In the genomic region with DNA sequence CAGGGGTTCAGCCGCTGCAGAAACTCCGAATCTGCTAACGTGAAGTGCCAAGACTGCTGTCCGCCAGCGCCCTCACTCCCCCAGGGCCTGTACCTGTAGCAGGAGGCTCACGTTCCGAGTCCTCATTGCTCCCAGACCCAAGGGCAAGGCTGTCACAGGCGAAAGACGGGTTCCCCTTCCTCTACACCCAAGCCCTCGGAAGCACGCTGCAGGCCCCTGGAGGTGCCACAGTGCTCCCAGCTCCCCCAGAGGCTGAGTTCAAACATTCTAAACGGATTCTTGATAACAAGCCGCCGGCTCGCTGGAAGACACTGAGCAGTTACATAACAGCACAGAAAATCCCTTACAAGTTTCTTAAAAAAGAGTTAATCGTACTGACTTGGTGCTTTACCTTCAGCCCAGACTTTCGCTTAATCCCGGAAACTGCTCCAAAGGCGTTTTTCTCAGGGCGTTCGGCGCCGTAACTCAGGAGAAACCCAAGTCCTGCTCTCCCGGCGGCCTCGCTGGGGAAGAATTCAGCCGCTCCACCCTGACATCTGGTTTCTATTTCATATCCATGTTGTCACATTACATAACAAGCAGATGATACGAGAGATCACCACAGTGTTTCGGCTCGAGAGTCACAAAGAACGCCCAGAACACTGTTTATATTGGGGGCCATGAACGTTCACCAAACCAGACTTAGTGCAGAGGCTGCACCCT, we compare ENCODE assay signal across 12 cellular contexts.
DNase-seq lines count a peak whose midpoint lies in the region; ATAC-seq and TF ChIP-seq lines count a peak whose summit lies in the region.
"Had no signal": no experiment of that assay in that cellular context is flagged by ENCODE, and none has a peak within 500 bp of the region (broad histone marks: within the 10 kb centered on the region; RNA-seq: fewer than 3 reads in every experiment).

No MANE protein-coding gene starts in this region.

- ATAC-seq in HG03196 (IDR thresholded peaks at IDR 0.05; ENCODE audit: unreplicated experiment), result no peak
- ATAC-seq in stimulated activated effector memory CD8-positive, alpha-beta T cell treated with anti-CD3 and anti-CD28 coated beads, Interleukin-12 subunit alpha, Interleukin-12 subunit beta, amount 100 ng/mL, for 72 hours, result no peak

- H3K56ac ChIP-seq in H9 (ENCODE audit: insufficient read length, low read depth, low read length), result no peak overlapping the region

- H2BK20ac ChIP-seq in H9 (ENCODE audit: low read depth, low read length, poor library complexity, severe bottlenecking), result no peak overlapping the region

- H2AFZ ChIP-seq in H9 (ENCODE audit: low read length), result no peak overlapping the region

- intact Hi-C loops in spleen (cut with DNase I; ENCODE audit: low total_unique reads), result no loop called here

- TF ChIP-seq CTCF in H9 (conservative IDR thresholded peaks at IDR 0.05) (no peak), cardiac fibroblast (IDR thresholded peaks at IDR 0.05; ENCODE audit: low read depth, low read length) (no peak), spleen (IDR thresholded peaks at IDR 0.05 in 8 of 11, conservative IDR thresholded peaks at IDR 0.05 in 3 of 11) (no peak), GM10248 (IDR thresholded peaks at IDR 0.05; ENCODE audit: control extremely low read depth, extremely low read depth, low read depth, missing control alignments) (no peak)

- no peak overlapping the region for H4K5ac ChIP-seq in H9 (ENCODE audit: insufficient read length, low read depth, low read length)

- POLR2A ChIA-PET in GM10248 (lab: Yijun Ruan, JAX), result no interaction called here

- DNase-seq in H9 (peak; percentile 28), cardiac fibroblast (ENCODE audit: low read depth in 2 of 2) (peak; percentile 66 to 67), islet precursor cell (peak; percentile 50), spleen (peak; percentile 71), GM10248 (ENCODE audit: extremely low spot score) (no peak)
- no peak for DNase-seq in effector CD8-positive, alpha-beta T cell (lab: John Stamatoyannopoulos, UW)
- no peak for DNase-seq in stimulated activated effector memory CD8-positive, alpha-beta T cell treated with anti-CD3 and anti-CD28 coated beads, Interleukin-12 subunit alpha, Interleukin-12 subunit beta, amount 100 ng/mL, for 72 hours (ENCODE audit: low spot score in 2 of 2)
- DNase-seq: activated T-cell treated with anti-CD3 and anti-CD28 coated beads for 4 hours; KBM-7; RPMI8226; stimulated activated CD4-positive, alpha-beta T cell treated with anti-CD3 and anti-CD28 coated beads, Interleukin-4, amount 100 ng/mL, for 1 hour had no signal

- H2BK12ac ChIP-seq in H9 (ENCODE audit: insufficient read length, low read depth, low read length), result no peak overlapping the region

- H3K4me1 Mint-ChIP-seq in H9, result peaks cover 14 to 22% of the 10 kb centered on the region in 2 experiments
- H3K4me1 Mint-ChIP-seq in stimulated activated effector memory CD8-positive, alpha-beta T cell treated with anti-CD3 and anti-CD28 coated beads, Interleukin-12 subunit alpha, Interleukin-12 subunit beta, amount 100 ng/mL, for 72 hours, result peaks cover 25% of the 10 kb centered on the region

- no peak overlapping the region for H3K23ac ChIP-seq in H9 (ENCODE audit: insufficient read length, low read depth, low read length)

- peaks cover 5% of the 10 kb centered on the region; the same call in 1 of the 2 replicates for H3K79me2 ChIP-seq in H9 (ENCODE audit: insufficient read depth, low read length)

- WGBS in H9 (ENCODE audit: extremely low coverage, insufficient read length, low lambda C conversion rate), result no CpG with 5 or more reads among the region's 32 CpGs
- 57 to 75% (median 63%) methylated on average over 32 of the region's 32 CpGs for WGBS in spleen, 5 donors

- no peaks in the 10 kb centered on the region; the same call in 1 of the 2 replicates for H3K27me3 Mint-ChIP-seq in H9 (ENCODE audit: low read depth)

- peaks cover 1 to 5% (median 2%) of the 10 kb centered on the region in 3 experiments for H3K36me3 Mint-ChIP-seq in H9 (ENCODE audit: insufficient read depth in 1 of 3, low read depth in 3 of 3)
- H3K36me3 Mint-ChIP-seq in stimulated activated effector memory CD8-positive, alpha-beta T cell treated with anti-CD3 and anti-CD28 coated beads, Interleukin-12 subunit alpha, Interleukin-12 subunit beta, amount 100 ng/mL, for 72 hours, result no peaks in the 10 kb centered on the region

- no peak overlapping the region for H3K4me2 ChIP-seq in H9 (ENCODE audit: insufficient read depth, insufficient read length, low read length)

- no peak overlapping the region for H3K4ac ChIP-seq in H9 (ENCODE audit: low read depth, low read length)

- no peak overlapping the region for H2BK5ac ChIP-seq in H9 (ENCODE audit: insufficient read length, low read length)

- CTCF ChIA-PET in GM10248 (lab: Yijun Ruan, JAX), result interaction anchor here (1.6 kb wide), 1 partner anchor 15 kb away, joined by 3 read pairs; no protein-coding TSS in a partner anchor

- H3K4me3 ChIP-seq in cardiac fibroblast (replicated peaks in 1 of 2; ENCODE audit: low read depth in 2 of 2, low read length in 2 of 2) (peak overlapping the region; percentile 28 to 32), spleen (peak overlapping the region in 6 of 8 donors; percentile 4 to 54 (median 20))

- H3K4me1 ChIP-seq in H9 (ENCODE audit: insufficient read depth, low read length), result no peaks in the 10 kb centered on the region
- peaks cover 4 to 95% (median 51%) of the 10 kb centered on the region in 6 donors for H3K4me1 ChIP-seq in spleen

- H3K4me3 Mint-ChIP-seq in H9, result no peak overlapping the region
- no peak overlapping the region for H3K4me3 Mint-ChIP-seq in stimulated activated effector memory CD8-positive, alpha-beta T cell treated with anti-CD3 and anti-CD28 coated beads, Interleukin-12 subunit alpha, Interleukin-12 subunit beta, amount 100 ng/mL, for 72 hours

- H4K91ac ChIP-seq in H9 (ENCODE audit: insufficient read length, low read depth, low read length), result no peak overlapping the region

- peaks cover 0 to 16% (median 0%) of the 10 kb centered on the region in 6 donors for H3K36me3 ChIP-seq in spleen

- peaks cover 6% of the 10 kb centered on the region for H4K20me1 ChIP-seq in H9 (ENCODE audit: control insufficient read depth, insufficient read depth, insufficient read length)

- no peaks in the 10 kb centered on the region for H3K23me2 ChIP-seq in H9 (ENCODE audit: insufficient read length, low read depth, low read length, poor library complexity, severe bottlenecking)

- H3K14ac ChIP-seq in H9 (ENCODE audit: insufficient read depth, low read length), result no peak overlapping the region

- H3K27me3 ChIP-seq in H9 (ENCODE audit: insufficient read depth, low read length) (no peaks in the 10 kb centered on the region), spleen (replicated peaks in 1 of 7) (no peaks in the 10 kb centered on the region)

- H3K9ac ChIP-seq in H9 (ENCODE audit: extremely low read depth, insufficient read length, low read length), result no peak overlapping the region

- no peak overlapping the region for H3K27ac ChIP-seq in H9 (ENCODE audit: insufficient read length, low read depth, low read length)
- peak overlapping the region; percentile 48 to 86 (median 71) for H3K27ac ChIP-seq in spleen

- no peak overlapping the region for H2BK15ac ChIP-seq in H9 (ENCODE audit: low read depth, low read length)

- H3K9me3 Mint-ChIP-seq in H9, result 0 out of 5 replicates have a peak, but pooled peaks cover 0 to under 1% of the 10 kb centered on the region in 2 experiments
- H3K9me3 Mint-ChIP-seq in stimulated activated effector memory CD8-positive, alpha-beta T cell treated with anti-CD3 and anti-CD28 coated beads, Interleukin-12 subunit alpha, Interleukin-12 subunit beta, amount 100 ng/mL, for 72 hours, result no peaks in the 10 kb centered on the region

- H3K27ac Mint-ChIP-seq in H9, result peak overlapping the region in 2 of 3 experiments; percentile 7 to 79; a peak in 1 of 7 replicates
- H3K27ac Mint-ChIP-seq in stimulated activated effector memory CD8-positive, alpha-beta T cell treated with anti-CD3 and anti-CD28 coated beads, Interleukin-12 subunit alpha, Interleukin-12 subunit beta, amount 100 ng/mL, for 72 hours, result no peak overlapping the region

- TF ChIP-seq POLR2A in spleen (IDR thresholded peaks at IDR 0.05), result no peak

- H3K18ac ChIP-seq in H9 (ENCODE audit: insufficient read length, low read depth, low read length), result no peak overlapping the region

- H3K9me3 ChIP-seq in H9 (ENCODE audit: control insufficient read depth, low read depth, low read length) (no peaks in the 10 kb centered on the region), spleen (no peaks in the 10 kb centered on the region)

- H3K79me1 ChIP-seq in H9 (ENCODE audit: insufficient read depth, low read depth, low read length, poor library complexity, severe bottlenecking), result peaks cover 10% of the 10 kb centered on the region

- H2AK5ac ChIP-seq in H9 (ENCODE audit: insufficient read length, low read length), result no peak overlapping the region

- no peak overlapping the region for H3T11ph ChIP-seq in H9 (ENCODE audit: low read length)

- H4K8ac ChIP-seq in H9 (replicated peaks; ENCODE audit: insufficient read length, low read depth, low read length), result no peak overlapping the region

- no peak overlapping the region for H2BK120ac ChIP-seq in H9 (ENCODE audit: low read depth, low read length, poor library complexity, severe bottlenecking)

Comparison
In these comparisons a context has a peak if more than half of its experiments do, and no peak if none do; other contexts are left out.
1. DNase-seq: peak in H9 (single experiment), cardiac fibroblast (2 of 2), islet precursor cell (single experiment) and spleen (single experiment); none in effector CD8-positive, alpha-beta T cell (single experiment), GM10248 (single experiment) and stimulated activated effector memory CD8-positive, alpha-beta T cell treated with anti-CD3 and anti-CD28 coated beads, Interleukin-12 subunit alpha, Interleukin-12 subunit beta, amount 100 ng/mL, for 72 hours (0 of 2).